1 cellular context compared by ENCODE assay signal in the genomic region with DNA sequence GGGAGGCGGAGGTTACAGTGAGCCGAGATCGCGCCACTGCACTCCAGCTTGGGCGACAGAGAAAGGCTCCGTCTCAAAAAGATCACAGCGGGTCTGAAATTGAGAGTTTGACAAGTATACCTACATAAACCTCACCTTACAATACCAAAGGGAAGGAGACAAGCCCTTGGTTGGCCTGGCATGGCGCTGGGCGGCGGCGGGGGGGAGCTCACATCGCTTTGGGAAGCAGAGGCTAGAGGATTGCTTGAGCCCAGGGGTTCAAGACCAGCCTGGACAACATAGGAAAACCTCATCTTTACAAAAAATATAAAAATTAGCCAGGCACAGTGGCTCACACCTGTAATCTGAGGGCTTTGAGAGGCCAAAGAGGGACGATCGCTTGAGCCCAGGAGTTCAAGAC.
TF ChIP-seq lines count a peak whose summit lies in the region.

No MANE protein-coding gene starts in this region.

TF ChIP-seq in H1, 55 proteins besides CTCF, POLR2A, EP300 and RAD21:
- TF ChIP-seq SUZ12 (IDR thresholded peaks at IDR 0.05; ENCODE audit: low read length) (no peak), CHD2 (IDR thresholded peaks at IDR 0.05; ENCODE audit: low read length) (no peak), POU5F1 (IDR thresholded peaks at IDR 0.05; ENCODE audit: low read depth, low read length) (no peak), JUN (IDR thresholded peaks at IDR 0.05; ENCODE audit: low read depth, low read length) (no peak), MAX (IDR thresholded peaks at IDR 0.05) (no peak), HDAC2 (IDR thresholded peaks at IDR 0.05; ENCODE audit: borderline replicate concordance in 1 of 2, low read depth in 2 of 2, low read length in 2 of 2) (no peak)
